ENCODE assay signal across 10 cellular contexts in genomic region chr9:36854034-36854433, GRCh38.
"Had no signal": no experiment of that assay in that cellular context is flagged by ENCODE, and none has a peak within 500 bp of the region (broad histone marks: within the 10 kb centered on the region; RNA-seq: fewer than 3 reads in every experiment).

No MANE protein-coding gene starts in this region.

- H3K9me3 Mint-ChIP-seq: H9, HFFc6 had no signal

- H3K27ac Mint-ChIP-seq: HFFc6 had no signal

- H3K36me3 ChIP-seq: HAP-1 had no signal

- FAIRE-seq: H1, H54 had no signal

- H3K27ac ChIP-seq: GM23248 had no signal

- H3K4me1 ChIP-seq: HAP-1 had no signal

- DNase-seq: GM23248, GOT3, H7, H9, HCEC 1CT, HFFc6 had no signal

- H2AFZ ChIP-seq: GM23248 had no signal

- H3K4me3 Mint-ChIP-seq: H9, HFFc6 had no signal

- H3K4me3 ChIP-seq: GM23248, HAP-1 had no signal

- ATAC-seq: HCT116 had no signal
